In the genomic region with DNA sequence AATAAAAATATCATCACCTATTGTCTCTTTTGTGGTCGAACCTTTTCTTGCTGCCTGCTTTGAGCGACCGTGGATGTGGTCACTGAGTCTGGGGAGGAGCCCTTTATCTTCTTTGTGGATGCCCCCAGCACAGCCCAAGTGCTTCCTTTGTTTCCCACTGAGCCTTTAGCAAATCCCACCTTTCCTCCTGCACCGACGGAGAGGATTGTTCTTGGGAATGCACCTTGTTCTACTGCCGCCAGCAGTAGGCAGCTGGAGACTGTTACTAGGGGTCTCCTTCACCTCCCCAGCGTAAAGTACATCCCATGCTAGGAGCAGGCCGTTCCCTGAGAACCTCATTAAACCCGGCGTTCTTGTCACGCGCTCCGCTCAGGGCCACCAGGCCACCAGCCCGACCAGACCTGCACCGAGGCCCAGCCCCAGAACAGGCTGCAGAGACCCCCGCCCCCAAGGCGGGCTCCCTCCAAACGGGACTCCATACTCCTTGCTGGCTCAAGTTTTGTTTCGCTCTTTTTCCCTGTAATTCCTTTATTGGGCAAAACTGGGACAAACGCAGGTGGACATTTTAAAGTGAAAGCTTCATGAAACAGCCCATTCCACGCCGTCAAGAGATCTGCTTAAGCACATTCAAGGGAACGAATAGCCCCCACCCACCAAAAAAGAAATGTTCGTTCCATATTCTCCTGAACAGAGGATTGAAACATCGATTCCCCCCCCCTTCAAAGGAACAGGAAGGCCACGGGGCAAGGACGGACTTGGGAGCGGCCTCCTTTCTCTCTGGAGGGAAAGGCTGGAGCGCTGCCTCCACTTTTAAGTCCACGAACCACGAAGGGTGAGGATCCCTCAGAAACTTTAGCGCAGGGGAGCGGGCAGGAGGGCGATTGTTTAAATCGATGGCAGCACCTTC, we compare ENCODE assay signal across 1 cellular context.
TF ChIP-seq lines count a peak whose summit lies in the region.

No MANE protein-coding gene starts in this region.

TF ChIP-seq in H1, 55 proteins besides CTCF, POLR2A, EP300 and RAD21:
- TF ChIP-seq YY1 (IDR thresholded peaks at IDR 0.05; ENCODE audit: low read depth, low read length), result 0 out of 2 replicates have a peak, but pooled peaks have one; percentile 46
- TF ChIP-seq ZNF274 (IDR thresholded peaks at IDR 0.05; ENCODE audit: borderline replicate concordance, extremely low read depth, low read length), result no peak
- peak; percentile 80 for TF ChIP-seq TAF7 (optimal IDR thresholded peaks at IDR 0.05; ENCODE audit: borderline replicate concordance, low read depth, low read length)
- peak; percentile 97 for TF ChIP-seq POLR2AphosphoS5 (IDR thresholded peaks at IDR 0.05; ENCODE audit: low read depth, low read length)
- no peak for TF ChIP-seq SIRT6 (IDR thresholded peaks at IDR 0.05; ENCODE audit: low read length)
- no peak for TF ChIP-seq FOSL1 (IDR thresholded peaks at IDR 0.05; ENCODE audit: insufficient read depth, low read depth, low read length)
- TF ChIP-seq CHD2 (IDR thresholded peaks at IDR 0.05; ENCODE audit: low read length), result peak; percentile 45; the same call in 1 of the 2 replicates
- TF ChIP-seq PHF8 (conservative IDR thresholded peaks at IDR 0.05; ENCODE audit: low read depth, low read length), result no peak; the same call in none of the 2 replicates
- peak; percentile 90 for TF ChIP-seq TAF1 (IDR thresholded peaks at IDR 0.05; ENCODE audit: low read depth, low read length)
- TF ChIP-seq TBP (IDR thresholded peaks at IDR 0.05; ENCODE audit: low read depth, low read length), result peak; percentile 81
- peak; percentile 19 for TF ChIP-seq ASH2L (IDR thresholded peaks at IDR 0.05; ENCODE audit: low read length)
- no peak for TF ChIP-seq NRF1 (IDR thresholded peaks at IDR 0.05; ENCODE audit: low read depth, low read length)
- no peak for TF ChIP-seq CHD1 (IDR thresholded peaks at IDR 0.05; ENCODE audit: low read depth, low read length)
- TF ChIP-seq, protein P1, sequence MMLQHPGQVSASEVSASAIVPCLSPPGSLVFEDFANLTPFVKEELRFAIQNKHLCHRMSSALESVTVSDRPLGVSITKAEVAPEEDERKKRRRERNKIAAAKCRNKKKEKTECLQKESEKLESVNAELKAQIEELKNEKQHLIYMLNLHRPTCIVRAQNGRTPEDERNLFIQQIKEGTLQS (IDR thresholded peaks at IDR 0.05; ENCODE audit: insufficient read depth, low read depth, low read length), result no peak
- no peak for TF ChIP-seq HDAC2 (IDR thresholded peaks at IDR 0.05; ENCODE audit: borderline replicate concordance in 1 of 2, low read depth in 2 of 2, low read length in 2 of 2)
- TF ChIP-seq SIN3A (conservative IDR thresholded peaks at IDR 0.05 in 1 of 2, IDR thresholded peaks at IDR 0.05 in 1 of 2; ENCODE audit: low read depth in 1 of 2, low read length in 2 of 2), result 0 out of 4 replicates have a peak, but pooled peaks of 1 of the 2 experiments have one; percentile 23
- TF ChIP-seq, protein P2, sequence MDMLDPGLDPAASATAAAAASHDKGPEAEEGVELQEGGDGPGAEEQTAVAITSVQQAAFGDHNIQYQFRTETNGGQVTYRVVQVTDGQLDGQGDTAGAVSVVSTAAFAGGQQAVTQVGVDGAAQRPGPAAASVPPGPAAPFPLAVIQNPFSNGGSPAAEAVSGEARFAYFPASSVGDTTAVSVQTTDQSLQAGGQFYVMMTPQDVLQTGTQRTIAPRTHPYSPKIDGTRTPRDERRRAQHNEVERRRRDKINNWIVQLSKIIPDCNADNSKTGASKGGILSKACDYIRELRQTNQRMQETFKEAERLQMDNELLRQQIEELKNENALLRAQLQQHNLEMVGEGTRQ (IDR thresholded peaks at IDR 0.05; ENCODE audit: low read length), result 0 out of 2 replicates have a peak, but pooled peaks have one; percentile 16
- no peak; the same call in 1 of the 2 replicates for TF ChIP-seq GTF2F1 (IDR thresholded peaks at IDR 0.05; ENCODE audit: borderline replicate concordance, low read depth, low read length)
- TF ChIP-seq NANOG (IDR thresholded peaks at IDR 0.05; ENCODE audit: insufficient read depth, low read depth, low read length, poor library complexity, severe bottlenecking), result no peak
- TF ChIP-seq, protein P3, sequence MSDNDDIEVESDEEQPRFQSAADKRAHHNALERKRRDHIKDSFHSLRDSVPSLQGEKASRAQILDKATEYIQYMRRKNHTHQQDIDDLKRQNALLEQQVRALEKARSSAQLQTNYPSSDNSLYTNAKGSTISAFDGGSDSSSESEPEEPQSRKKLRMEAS (IDR thresholded peaks at IDR 0.05), result peak; percentile 29; the same call in 1 of the 2 replicates
- no peak for TF ChIP-seq BCL11A (IDR thresholded peaks at IDR 0.05; ENCODE audit: low read depth in 2 of 2, low read length in 2 of 2)
